In genomic region chr1:59484090-59484489, GRCh38 we compare ENCODE assay signal across 12 cellular contexts.
DNase-seq lines count a peak whose midpoint lies in the region; ATAC-seq, FAIRE-seq and TF ChIP-seq lines count a peak whose summit lies in the region.
"Had no signal": no experiment of that assay in that cellular context is flagged by ENCODE, and none has a peak within 500 bp of the region (broad histone marks: within the 10 kb centered on the region; RNA-seq: fewer than 3 reads in every experiment).

No MANE protein-coding gene starts in this region.

- H3K9me1 ChIP-seq in K562 (ENCODE audit: control insufficient read depth, insufficient read depth, low read length) = no peaks in the 10 kb centered on the region

- 6% methylated on average over 1 of the region's 1 CpG for WGBS in K562 (ENCODE audit: insufficient coverage, low coverage, missing lambda C conversion rate)

- peaks cover 29% of the 10 kb centered on the region for H3K4me1 Mint-ChIP-seq in memory B cell

- no peak for TF ChIP-seq CTCF in K562 (IDR thresholded peaks at IDR 0.05 in 2 of 3, conservative IDR thresholded peaks at IDR 0.05 in 1 of 3; ENCODE audit: insufficient read depth in 2 of 3, low read depth in 1 of 3, low read length in 3 of 3)

- CTCF ChIA-PET in K562 (lab: Yijun Ruan, JAX; ENCODE audit: low intra/inter-chr PET ratio) = no interaction called here

- H3K4me3 ChIP-seq in K562 = no peak overlapping the region
- H3K4me3 ChIP-seq: coronary artery had no signal

- no peaks in the 10 kb centered on the region for H3K36me3 ChIP-seq in K562 (ENCODE audit: control insufficient read depth, insufficient read depth, low read length)

- POLR2A ChIA-PET in K562 (lab: Yijun Ruan, JAX) = no interaction called here

- no peak overlapping the region for H3K27ac ChIP-seq in K562 (ENCODE audit: extremely low read depth, low read depth, low read length)
- H3K27ac ChIP-seq: coronary artery had no signal

- FAIRE-seq in K562 (lab: Jason Lieb, UNC) = no peak

- no peaks in the 10 kb centered on the region for H3K36me3 Mint-ChIP-seq in memory B cell

- no peak overlapping the region for H3K4me3 Mint-ChIP-seq in memory B cell

- peak; percentile 80 for DNase-seq in AG08396 (ENCODE audit: low spot score)
- peak; percentile 93 for DNase-seq in HT1080 (ENCODE audit: low read depth)
- peak in 1 of 4 experiments; percentile 13 for DNase-seq in K562 (ENCODE audit: extremely low read depth in 1 of 4, low spot score in 3 of 4)
- DNase-seq in memory B cell (ENCODE audit: low spot score in 2 of 2) = no peak
- no peak for DNase-seq in NCI-H345 treated with DMSO at 0.1 percent for 48 hours (lab: John Stamatoyannopoulos, UW; ENCODE audit: unreplicated experiment)
- no peak for DNase-seq in SIG-M5 (lab: John Stamatoyannopoulos, UW)
- DNase-seq in hippocampal formation (lab: John Stamatoyannopoulos, UW) = no peak
- DNase-seq: kidney, NCI-H1417 treated with DMSO at 0.1 percent for 48 hours, small intestine had no signal

- H3K9ac ChIP-seq in K562 (ENCODE audit: insufficient read depth in 1 of 2, low read depth in 2 of 2, low read length in 2 of 2) = no peak overlapping the region

- no peaks in the 10 kb centered on the region for H3K27me3 ChIP-seq in K562 (ENCODE audit: control insufficient read depth in 2 of 2, insufficient read depth in 2 of 2, low read length in 2 of 2)

- no peak overlapping the region for H2AFZ ChIP-seq in K562 (ENCODE audit: low read depth, low read length)

- H3K4me2 ChIP-seq in K562 (ENCODE audit: insufficient read depth, low read length) = no peak overlapping the region

- TF ChIP-seq POLR2A in K562 (conservative IDR thresholded peaks at IDR 0.05) = no peak

- TF ChIP-seq RAD21 in K562 (CRISPR knock-in tag; conservative IDR thresholded peaks at IDR 0.05 in 1 of 2, IDR thresholded peaks at IDR 0.05 in 1 of 2) = no peak

- H3K79me2 ChIP-seq in K562 (ENCODE audit: control insufficient read depth, insufficient read depth, low read length) = no peaks in the 10 kb centered on the region

- TF ChIP-seq EP300 in K562 (IDR thresholded peaks at IDR 0.05; ENCODE audit: low read length) = no peak

- no peaks in the 10 kb centered on the region for H3K27me3 Mint-ChIP-seq in memory B cell

- H3K9me3 Mint-ChIP-seq in memory B cell = no peaks in the 10 kb centered on the region

- peaks cover 0 to 6% of the 10 kb centered on the region in 2 experiments; a peak in 2 of 5 replicates for H3K4me1 ChIP-seq in K562 (replicated peaks in 1 of 2; ENCODE audit: control insufficient read depth in 2 of 2, insufficient read depth in 2 of 2, low read length in 2 of 2)

- no peaks in the 10 kb centered on the region for H3K9me3 ChIP-seq in K562 (replicated peaks; ENCODE audit: control insufficient read depth, insufficient read depth, low read depth, low read length)

- intact Hi-C loops in K562 (cut with micrococcal nuclease) = no loop called here

- in situ Hi-C loops in K562 (cut with MboI) = no loop called here

- no peaks in the 10 kb centered on the region for H4K20me1 ChIP-seq in K562 (replicated peaks; ENCODE audit: control insufficient read depth, insufficient read depth, low read length)

- H3K27ac Mint-ChIP-seq in memory B cell = peak overlapping the region; percentile 76

- BruUV-seq in K562 (replicated peaks; lab: Mats Ljungman, UMichigan) = no TSS peak

- ATAC-seq in K562 (no peak), memory B cell (ENCODE audit: low read depth) (no peak), HG03457 (IDR thresholded peaks at IDR 0.05; ENCODE audit: unreplicated experiment) (no peak)

TF ChIP-seq in K562, 482 proteins besides CTCF, POLR2A, EP300 and RAD21:
- TF ChIP-seq ATF3 (IDR thresholded peaks at IDR 0.05) = peak; percentile 78
- no peak for TF ChIP-seq ATF3 (CRISPR knock-in tag; conservative IDR thresholded peaks at IDR 0.05)
- TF ChIP-seq KLF1 (tag; IDR thresholded peaks at IDR 0.05) = no peak
- no peak for TF ChIP-seq RFX5 (IDR thresholded peaks at IDR 0.05; ENCODE audit: low read depth, low read length)
- TF ChIP-seq TEAD1 (CRISPR knock-in tag; IDR thresholded peaks at IDR 0.05) = no peak
- TF ChIP-seq ZFP91 (CRISPR knock-in tag; IDR thresholded peaks at IDR 0.05) = no peak
- TF ChIP-seq ADNP (tag; IDR thresholded peaks at IDR 0.05) = no peak
- TF ChIP-seq MAFK (IDR thresholded peaks at IDR 0.05; ENCODE audit: low read length) = peak; percentile 39; the same call in 1 of the 2 replicates
- no peak for TF ChIP-seq CGGBP1 (CRISPR knock-in tag; IDR thresholded peaks at IDR 0.05)
- TF ChIP-seq C11orf30 (IDR thresholded peaks at IDR 0.05; ENCODE audit: low read depth) = peak; percentile 32; the same call in 1 of the 2 replicates
- TF ChIP-seq FOSL1 (tag; conservative IDR thresholded peaks at IDR 0.05) = peak; percentile 82
- no peak for TF ChIP-seq KHSRP (IDR thresholded peaks at IDR 0.05)
- TF ChIP-seq ARNT (IDR thresholded peaks at IDR 0.05) = no peak
- TF ChIP-seq SMARCA4 (IDR thresholded peaks at IDR 0.05) = peak; percentile 52; the same call in 1 of the 2 replicates
- peak; percentile 31; the same call in 1 of the 2 replicates for TF ChIP-seq ARID1B (IDR thresholded peaks at IDR 0.05)
- no peak for TF ChIP-seq FOXA1 (IDR thresholded peaks at IDR 0.05; ENCODE audit: borderline replicate concordance)
- peak; percentile 55; the same call in 1 of the 2 replicates for TF ChIP-seq JUN (IDR thresholded peaks at IDR 0.05; ENCODE audit: borderline replicate concordance, low read depth, low read length)
- TF ChIP-seq JUN (CRISPR knock-in tag; IDR thresholded peaks at IDR 0.05; ENCODE audit: borderline replicate concordance) = no peak
- TF ChIP-seq PRDM10 (IDR thresholded peaks at IDR 0.05; ENCODE audit: partially characterized antibody) = no peak
- TF ChIP-seq JUND (IDR thresholded peaks at IDR 0.05; ENCODE audit: borderline replicate concordance, low read depth, low read length) = peak; percentile 78; the same call in 1 of the 2 replicates
- peak; percentile 82; the same call in 2 of the 3 replicates for TF ChIP-seq JUND (tag; IDR thresholded peaks at IDR 0.05; ENCODE audit: borderline replicate concordance, low read depth, low read length)
- peak; percentile 39; the same call in 1 of the 2 replicates for TF ChIP-seq NFE2 (IDR thresholded peaks at IDR 0.05; ENCODE audit: low read depth)
- 0 out of 2 replicates have a peak, but pooled peaks have one; percentile 3 for TF ChIP-seq NFE2L1 (tag; IDR thresholded peaks at IDR 0.05; ENCODE audit: borderline replicate concordance, low read depth)

Comparison
In these comparisons a context has a peak if more than half of its experiments do, and no peak if none do; other contexts are left out.
1. DNase-seq: peak in AG08396 (single experiment) and HT1080 (single experiment); none in memory B cell (0 of 2), NCI-H345 treated with DMSO at 0.1 percent for 48 hours (single experiment), SIG-M5 (single experiment) and hippocampal formation (0 of 2).